ENCODE assay signal across 25 cellular contexts in the genomic region with DNA sequence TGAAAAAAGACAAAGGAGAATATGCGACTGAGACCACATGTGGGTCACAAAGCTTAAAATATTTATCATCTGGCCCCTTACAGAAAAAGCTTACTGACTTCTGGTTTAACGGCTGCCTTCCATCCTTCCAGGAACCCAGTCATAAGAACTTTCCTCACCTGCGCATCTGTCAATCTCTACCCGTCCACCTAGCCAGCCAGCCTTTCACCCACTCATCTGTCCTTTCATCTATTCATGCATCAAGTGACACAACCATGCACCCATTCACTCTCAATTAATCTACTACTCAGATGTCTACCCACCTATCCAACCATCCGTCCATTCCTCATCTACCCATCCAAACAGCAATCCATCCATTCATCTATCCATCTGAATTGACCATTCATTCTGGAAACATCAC.
DNase-seq lines count a peak whose midpoint lies in the region; ATAC-seq and TF ChIP-seq lines count a peak whose summit lies in the region.
"Had no signal": no experiment of that assay in that cellular context is flagged by ENCODE, and none has a peak within 500 bp of the region (broad histone marks: within the 10 kb centered on the region; RNA-seq: fewer than 3 reads in every experiment).

No MANE protein-coding gene starts in this region.

- H3K79me2 ChIP-seq in neural progenitor cell (ENCODE audit: low read depth), result no peaks in the 10 kb centered on the region

- no peaks in the 10 kb centered on the region for H4K20me1 ChIP-seq in neural progenitor cell (ENCODE audit: low read depth)

- no peaks in the 10 kb centered on the region for H3K27me3 ChIP-seq in neural progenitor cell

- TF ChIP-seq CTCF in neural progenitor cell (IDR thresholded peaks at IDR 0.05), result no peak

- no peaks in the 10 kb centered on the region for H3K36me3 ChIP-seq in neural progenitor cell

- H3K9me3 ChIP-seq in neural progenitor cell (ENCODE audit: low read depth), result no peaks in the 10 kb centered on the region
- H3K9me3 ChIP-seq: SK-N-SH had no signal

- H3K27ac Mint-ChIP-seq in T-helper 2 cell treated with Interferon-gamma antibody and Interleukin-4, amounts not matched to agents 5 μg/mL and 100 μg/mL, for 36 hours, result no peak overlapping the region
- H3K27ac Mint-ChIP-seq in activated naive CD8-positive, alpha-beta T cell treated with anti-CD3 and anti-CD28 coated beads, Interleukin-2, amount 10 ng/mL, durations not matched to agents 7 days and 5 days, result peak overlapping the region; percentile 40
- H3K27ac Mint-ChIP-seq in activated naive CD8-positive, alpha-beta T cell treated with anti-CD3 and anti-CD28 coated beads for 36 hours, result no peak overlapping the region
- H3K27ac Mint-ChIP-seq in activated T-helper 17 cell treated with anti-CD3 and anti-CD28 coated beads, Interleukin-2, amount 50 U/mL, for 72 hours, result peak overlapping the region; percentile 2
- H3K27ac Mint-ChIP-seq in neural progenitor cell, result no peak overlapping the region
- H3K27ac Mint-ChIP-seq: CD14-positive monocyte, HFFc6 had no signal

- no peak overlapping the region for H3K4me2 ChIP-seq in neural progenitor cell
- H3K4me2 ChIP-seq: SK-N-SH had no signal

- peaks cover 58% of the 10 kb centered on the region for H3K4me1 Mint-ChIP-seq in T-helper 2 cell treated with Interferon-gamma antibody and Interleukin-4, amounts not matched to agents 5 μg/mL and 100 μg/mL, for 36 hours (ENCODE audit: low read depth)
- peaks cover 69% of the 10 kb centered on the region for H3K4me1 Mint-ChIP-seq in activated naive CD8-positive, alpha-beta T cell treated with anti-CD3 and anti-CD28 coated beads, Interleukin-2, amount 10 ng/mL, durations not matched to agents 7 days and 5 days
- peaks cover 58% of the 10 kb centered on the region for H3K4me1 Mint-ChIP-seq in activated naive CD8-positive, alpha-beta T cell treated with anti-CD3 and anti-CD28 coated beads for 36 hours
- peaks cover 30% of the 10 kb centered on the region for H3K4me1 Mint-ChIP-seq in activated T-helper 17 cell treated with anti-CD3 and anti-CD28 coated beads, Interleukin-2, amount 50 U/mL, for 72 hours
- H3K4me1 Mint-ChIP-seq in neural progenitor cell, result peaks cover 4% of the 10 kb centered on the region

- no peak overlapping the region for H3K27ac ChIP-seq in neural progenitor cell
- H3K27ac ChIP-seq: GM23248, RWPE1 had no signal

- no peaks in the 10 kb centered on the region for H3K4me1 ChIP-seq in neural progenitor cell

- H3K27me3 Mint-ChIP-seq in T-helper 2 cell treated with Interferon-gamma antibody and Interleukin-4, amounts not matched to agents 5 μg/mL and 100 μg/mL, for 36 hours (ENCODE audit: low read depth), result peaks cover 16% of the 10 kb centered on the region
- peaks cover 5% of the 10 kb centered on the region for H3K27me3 Mint-ChIP-seq in activated naive CD8-positive, alpha-beta T cell treated with anti-CD3 and anti-CD28 coated beads, Interleukin-2, amount 10 ng/mL, durations not matched to agents 7 days and 5 days
- no peaks in the 10 kb centered on the region for H3K27me3 Mint-ChIP-seq in activated naive CD8-positive, alpha-beta T cell treated with anti-CD3 and anti-CD28 coated beads for 36 hours
- H3K27me3 Mint-ChIP-seq in activated T-helper 17 cell treated with anti-CD3 and anti-CD28 coated beads, Interleukin-2, amount 50 U/mL, for 72 hours, result no peaks in the 10 kb centered on the region
- peaks cover 5% of the 10 kb centered on the region for H3K27me3 Mint-ChIP-seq in neural progenitor cell (ENCODE audit: insufficient read depth, low read depth)

- peak overlapping the region; percentile 0 for H3K4me3 Mint-ChIP-seq in T-helper 2 cell treated with Interferon-gamma antibody and Interleukin-4, amounts not matched to agents 5 μg/mL and 100 μg/mL, for 36 hours
- H3K4me3 Mint-ChIP-seq in activated naive CD8-positive, alpha-beta T cell treated with anti-CD3 and anti-CD28 coated beads, Interleukin-2, amount 10 ng/mL, durations not matched to agents 7 days and 5 days, result peak overlapping the region; percentile 55
- no peak overlapping the region for H3K4me3 Mint-ChIP-seq in activated naive CD8-positive, alpha-beta T cell treated with anti-CD3 and anti-CD28 coated beads for 36 hours
- H3K4me3 Mint-ChIP-seq in activated T-helper 17 cell treated with anti-CD3 and anti-CD28 coated beads, Interleukin-2, amount 50 U/mL, for 72 hours, result peak overlapping the region; percentile 9
- H3K4me3 Mint-ChIP-seq in neural progenitor cell, result no peak overlapping the region
- H3K4me3 Mint-ChIP-seq: CD14-positive monocyte, H9, HFFc6 had no signal

- no peak overlapping the region for H3K4me3 ChIP-seq in neural progenitor cell
- H3K4me3 ChIP-seq: GM23248 had no signal

- no peak overlapping the region for H2AFZ ChIP-seq in neural progenitor cell (replicated peaks)
- H2AFZ ChIP-seq: GM23248 had no signal

- no peak for ATAC-seq in activated naive CD8-positive, alpha-beta T cell treated with anti-CD3 and anti-CD28 coated beads, Interleukin-2, amount 10 ng/mL, durations not matched to agents 7 days and 5 days (ENCODE audit: low read depth)
- no peak for ATAC-seq in activated T-helper 17 cell treated with anti-CD3 and anti-CD28 coated beads, Interleukin-2, amount 50 U/mL, for 72 hours (replicated peaks)

- no peak overlapping the region for H3K9ac ChIP-seq in neural progenitor cell
- H3K9ac ChIP-seq: GM23248, SK-N-SH had no signal

- no peak for DNase-seq in T-helper 2 cell treated with Interferon-gamma antibody and Interleukin-4, amounts not matched to agents 5 μg/mL and 100 μg/mL, for 36 hours (ENCODE audit: low spot score)
- DNase-seq in T-helper 2 cell (no peak), NCI-H1436 treated with DMSO at 0.1 percent for 48 hours (lab: John Stamatoyannopoulos, UW) (no peak), neural progenitor cell (ENCODE audit: low spot score) (no peak), NCI-H526 treated with DMSO at 0.1 percent for 48 hours (lab: John Stamatoyannopoulos, UW) (no peak)
- no peak for DNase-seq in activated naive CD8-positive, alpha-beta T cell treated with anti-CD3 and anti-CD28 coated beads, Interleukin-2, amount 10 ng/mL, durations not matched to agents 7 days and 5 days
- no peak for DNase-seq in activated naive CD8-positive, alpha-beta T cell treated with anti-CD3 and anti-CD28 coated beads for 36 hours
- DNase-seq: AML-193, DMS53, EL, GM23248, H9, HFFc6, MM.1S, NCI-H1048, NCI-H1417 treated with DMSO at 0.1 percent for 48 hours, NCI-H187 treated with DMSO at 0.1 percent for 48 hours, NCI-H2107, NCI-H510A, NCI-H748 treated with DMSO at 0.1 percent for 48 hours, SIG-M5, SK-N-SH had no signal

- POLR2A ChIA-PET in activated naive CD8-positive, alpha-beta T cell treated with anti-CD3 and anti-CD28 coated beads, Interleukin-2, amount 10 ng/mL, durations not matched to agents 7 days and 5 days (lab: Charles Lee), result interaction anchor here (1.8 kb wide), 1 partner anchor 14 kb away, joined by 3 read pairs; no protein-coding TSS in a partner anchor

- H3K36me3 Mint-ChIP-seq in T-helper 2 cell treated with Interferon-gamma antibody and Interleukin-4, amounts not matched to agents 5 μg/mL and 100 μg/mL, for 36 hours (ENCODE audit: low read depth), result no peaks in the 10 kb centered on the region
- peaks cover 1% of the 10 kb centered on the region for H3K36me3 Mint-ChIP-seq in activated naive CD8-positive, alpha-beta T cell treated with anti-CD3 and anti-CD28 coated beads, Interleukin-2, amount 10 ng/mL, durations not matched to agents 7 days and 5 days
- no peaks in the 10 kb centered on the region for H3K36me3 Mint-ChIP-seq in activated naive CD8-positive, alpha-beta T cell treated with anti-CD3 and anti-CD28 coated beads for 36 hours
- H3K36me3 Mint-ChIP-seq in activated T-helper 17 cell treated with anti-CD3 and anti-CD28 coated beads, Interleukin-2, amount 50 U/mL, for 72 hours (ENCODE audit: low read depth), result no peaks in the 10 kb centered on the region
- H3K36me3 Mint-ChIP-seq in neural progenitor cell, result no peaks in the 10 kb centered on the region
- H3K36me3 Mint-ChIP-seq: CD14-positive monocyte had no signal

- H3F3A ChIP-seq in neural progenitor cell (ENCODE audit: low read depth), result no peaks in the 10 kb centered on the region

- H3K9me3 Mint-ChIP-seq in T-helper 2 cell treated with Interferon-gamma antibody and Interleukin-4, amounts not matched to agents 5 μg/mL and 100 μg/mL, for 36 hours, result no peaks in the 10 kb centered on the region
- H3K9me3 Mint-ChIP-seq in activated naive CD8-positive, alpha-beta T cell treated with anti-CD3 and anti-CD28 coated beads, Interleukin-2, amount 10 ng/mL, durations not matched to agents 7 days and 5 days, result no peaks in the 10 kb centered on the region
- no peaks in the 10 kb centered on the region for H3K9me3 Mint-ChIP-seq in activated naive CD8-positive, alpha-beta T cell treated with anti-CD3 and anti-CD28 coated beads for 36 hours
- no peaks in the 10 kb centered on the region for H3K9me3 Mint-ChIP-seq in activated T-helper 17 cell treated with anti-CD3 and anti-CD28 coated beads, Interleukin-2, amount 50 U/mL, for 72 hours
- no peaks in the 10 kb centered on the region for H3K9me3 Mint-ChIP-seq in neural progenitor cell
- H3K9me3 Mint-ChIP-seq: CD14-positive monocyte, H9, HFFc6 had no signal

Comparison
In these comparisons a context has a peak if more than half of its experiments do, and no peak if none do; other contexts are left out.
1. H3K27ac Mint-ChIP-seq: peak in activated naive CD8-positive, alpha-beta T cell treated with anti-CD3 and anti-CD28 coated beads, Interleukin-2, amount 10 ng/mL, durations not matched to agents 7 days and 5 days (single experiment) and activated T-helper 17 cell treated with anti-CD3 and anti-CD28 coated beads, Interleukin-2, amount 50 U/mL, for 72 hours (single experiment); none in T-helper 2 cell treated with Interferon-gamma antibody and Interleukin-4, amounts not matched to agents 5 μg/mL and 100 μg/mL, for 36 hours (single experiment), activated naive CD8-positive, alpha-beta T cell treated with anti-CD3 and anti-CD28 coated beads for 36 hours (single experiment) and neural progenitor cell (single experiment).
2. H3K4me3 Mint-ChIP-seq: peak in T-helper 2 cell treated with Interferon-gamma antibody and Interleukin-4, amounts not matched to agents 5 μg/mL and 100 μg/mL, for 36 hours (single experiment), activated naive CD8-positive, alpha-beta T cell treated with anti-CD3 and anti-CD28 coated beads, Interleukin-2, amount 10 ng/mL, durations not matched to agents 7 days and 5 days (single experiment) and activated T-helper 17 cell treated with anti-CD3 and anti-CD28 coated beads, Interleukin-2, amount 50 U/mL, for 72 hours (single experiment); none in activated naive CD8-positive, alpha-beta T cell treated with anti-CD3 and anti-CD28 coated beads for 36 hours (single experiment) and neural progenitor cell (single experiment).